ENCODE assay signal across 7 cellular contexts in genomic region chr2:234368861-234369261, GRCh38.
A peak's percentile ranks its signal among the peaks of the same experiment; 100 is the strongest.
DNase-seq lines count a peak whose midpoint lies in the region; TF ChIP-seq lines count a peak whose summit lies in the region.

No MANE protein-coding gene starts in this region.

- in situ Hi-C loops in brain microvascular endothelial cell (cut with HindIII; ENCODE audit: low pct_ligation_motif_present, low sequenced_read_pairs): no loop called here

- TF ChIP-seq CTCF in epithelial cell of proximal tubule (conservative IDR thresholded peaks at IDR 0.05; ENCODE audit: low read depth, low read length): no peak
- no peak for TF ChIP-seq CTCF in brain microvascular endothelial cell (IDR thresholded peaks at IDR 0.05; ENCODE audit: low read depth, low read length, missing control alignments)

- no peaks in the 10 kb centered on the region for H3K36me3 ChIP-seq in brain microvascular endothelial cell (replicated peaks)

- peak; percentile 60 for DNase-seq in LHCN-M2 (ENCODE audit: low read depth)
- DNase-seq in activated CD4-positive, alpha-beta T cell treated with anti-CD3 and anti-CD28 coated beads for 4 hours: peak; percentile 56
- peak; percentile 36 for DNase-seq in epithelial cell of proximal tubule (ENCODE audit: low read depth)
- DNase-seq in stimulated activated CD4-positive, alpha-beta T cell treated with anti-CD3 and anti-CD28 coated beads, Interleukin-4, amount 100 ng/mL, for 4 hours: peak; percentile 25 to 47
- no peak for DNase-seq in brain microvascular endothelial cell
- DNase-seq in GDM1 (lab: John Stamatoyannopoulos, UW): no peak
- DNase-seq in NCI-H526 treated with DMSO at 0.1 percent for 48 hours (lab: John Stamatoyannopoulos, UW): no peak

- H3K27me3 ChIP-seq in brain microvascular endothelial cell (replicated peaks): no peaks in the 10 kb centered on the region

- H3K27ac ChIP-seq in brain microvascular endothelial cell: no peak overlapping the region

- H3K4me3 ChIP-seq in epithelial cell of proximal tubule (ENCODE audit: low read depth, low read length): no peak overlapping the region
- no peak overlapping the region for H3K4me3 ChIP-seq in brain microvascular endothelial cell (ENCODE audit: low read depth, low read length)

Comparison
In these comparisons a context has a peak if more than half of its experiments do, and no peak if none do; other contexts are left out.
1. DNase-seq: peak in LHCN-M2 (single experiment), activated CD4-positive, alpha-beta T cell treated with anti-CD3 and anti-CD28 coated beads for 4 hours (2 of 2), epithelial cell of proximal tubule (single experiment) and stimulated activated CD4-positive, alpha-beta T cell treated with anti-CD3 and anti-CD28 coated beads, Interleukin-4, amount 100 ng/mL, for 4 hours (2 of 2); none in brain microvascular endothelial cell (single experiment), GDM1 (single experiment) and NCI-H526 treated with DMSO at 0.1 percent for 48 hours (single experiment).